ENCODE assay signal across 21 cellular contexts in the genomic region with DNA sequence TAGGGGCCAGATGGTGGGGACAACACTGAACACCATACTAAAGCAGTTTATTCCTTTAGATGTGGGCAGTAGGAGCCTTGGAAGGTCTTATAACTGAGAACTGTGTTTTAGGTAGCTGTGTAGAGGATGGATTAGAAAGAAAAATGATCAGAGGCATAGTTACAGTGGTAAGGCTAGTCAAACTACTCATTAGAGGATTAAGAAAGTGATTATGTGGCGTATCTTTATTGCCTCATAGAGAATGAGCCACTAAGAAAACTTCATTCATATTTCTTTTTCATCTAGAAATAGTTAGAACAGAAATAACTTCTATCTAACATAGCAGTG.
DNase-seq lines count a peak whose midpoint lies in the region; ATAC-seq and TF ChIP-seq lines count a peak whose summit lies in the region.
"Had no signal": no experiment of that assay in that cellular context is flagged by ENCODE, and none has a peak within 500 bp of the region (broad histone marks: within the 10 kb centered on the region; RNA-seq: fewer than 3 reads in every experiment).

No MANE protein-coding gene starts in this region.

- no peak overlapping the region for H4K12ac ChIP-seq in trophoblast cell (ENCODE audit: low read depth, low read length)

- H3K18ac ChIP-seq in trophoblast cell (ENCODE audit: low read length): no peak overlapping the region

- H3K79me1 ChIP-seq in trophoblast cell (ENCODE audit: low read length): no peaks in the 10 kb centered on the region

- H4K8ac ChIP-seq in trophoblast cell (ENCODE audit: low read depth, low read length): no peak overlapping the region

- H3K4ac ChIP-seq in trophoblast cell (ENCODE audit: low read depth, low read length): peak overlapping the region; percentile 16

- no peak overlapping the region for H2BK12ac ChIP-seq in trophoblast cell (ENCODE audit: low read length)

- H3K4me1 ChIP-seq in heart left ventricle: peaks cover 0 to 29% (median 9%) of the 10 kb centered on the region in 12 donors
- H3K4me1 ChIP-seq in right cardiac atrium (ENCODE audit: control insufficient read depth, insufficient read depth, low read length): peaks cover 13% of the 10 kb centered on the region
- peaks cover 5 to 11% of the 10 kb centered on the region in 2 experiments for H3K4me1 ChIP-seq in trophoblast cell (ENCODE audit: control insufficient read depth in 1 of 2, insufficient read depth in 2 of 2, low read length in 2 of 2)
- peaks cover 28% of the 10 kb centered on the region for H3K4me1 ChIP-seq in vagina

- intact Hi-C loops in left ventricle myocardium superior (cut with micrococcal nuclease): no loop called here
- intact Hi-C loops in heart left ventricle (cut with DNase I): no loop called here
- intact Hi-C loops in right cardiac atrium (cut with DNase I): no loop called here
- intact Hi-C loops in vagina (cut with DNase I): no loop called here

- H3K27ac ChIP-seq in heart left ventricle (peak overlapping the region in 5 of 12 donors; percentile 17 to 73 (median 52)), right cardiac atrium (ENCODE audit: low read length) (peak overlapping the region; percentile 63), trophoblast cell (ENCODE audit: low read depth, low read length) (no peak overlapping the region), vagina (peak overlapping the region; percentile 72)
- H3K27ac ChIP-seq: ascending aorta, upper lobe of right lung had no signal

- H3K36me3 ChIP-seq in heart left ventricle (no peaks in the 10 kb centered on the region), trophoblast cell (ENCODE audit: control insufficient read depth in 1 of 2, insufficient read depth in 2 of 2, low read length in 2 of 2) (peaks cover 0 to 9% of the 10 kb centered on the region in 2 experiments), vagina (no peaks in the 10 kb centered on the region)
- H3K36me3 ChIP-seq: ascending aorta, esophagus muscularis mucosa, upper lobe of right lung had no signal

- no peak overlapping the region for H2BK120ac ChIP-seq in trophoblast cell (ENCODE audit: insufficient read depth, low read length, poor library complexity)

- H3K9me3 ChIP-seq in heart left ventricle (no peaks in the 10 kb centered on the region), right cardiac atrium (ENCODE audit: control insufficient read depth, low read length) (no peaks in the 10 kb centered on the region), trophoblast cell (ENCODE audit: insufficient read depth, low read depth, low read length) (no peaks in the 10 kb centered on the region), vagina (no peaks in the 10 kb centered on the region)
- H3K9me3 ChIP-seq: ascending aorta, esophagus muscularis mucosa, upper lobe of right lung had no signal

- H2BK5ac ChIP-seq in trophoblast cell (ENCODE audit: low read depth, low read length, poor library complexity): no peak overlapping the region

- no peak overlapping the region for H4K91ac ChIP-seq in trophoblast cell (ENCODE audit: low read depth, low read length)

- H2AK5ac ChIP-seq in trophoblast cell (ENCODE audit: low read length): no peak overlapping the region

- ATAC-seq in left ventricle myocardium superior: peak; percentile 4
- ATAC-seq in heart left ventricle: no peak
- no peak for ATAC-seq in right cardiac atrium
- no peak for ATAC-seq in HG02938 (IDR thresholded peaks at IDR 0.05; ENCODE audit: unreplicated experiment)
- ATAC-seq: GM12878, Panc1 had no signal

- H3K27me3 ChIP-seq in heart left ventricle (no peaks in the 10 kb centered on the region), right cardiac atrium (ENCODE audit: control insufficient read depth, insufficient read depth) (no peaks in the 10 kb centered on the region), trophoblast cell (ENCODE audit: insufficient read depth, low read length) (no peaks in the 10 kb centered on the region), vagina (no peaks in the 10 kb centered on the region)
- H3K27me3 ChIP-seq: ascending aorta, esophagus muscularis mucosa, upper lobe of right lung had no signal

- H3K23ac ChIP-seq in trophoblast cell (ENCODE audit: low read length): no peak overlapping the region

- H3K4me2 ChIP-seq in trophoblast cell (ENCODE audit: low read length): no peak overlapping the region

- no peak overlapping the region for H3K4me3 ChIP-seq in heart left ventricle
- no peak overlapping the region for H3K4me3 ChIP-seq in right cardiac atrium (ENCODE audit: low read length)
- H3K4me3 ChIP-seq in trophoblast cell (ENCODE audit: low read depth, low read length): no peak overlapping the region
- H3K4me3 ChIP-seq in vagina: no peak overlapping the region
- H3K4me3 ChIP-seq: ascending aorta, esophagus muscularis mucosa, GM12878, upper lobe of right lung had no signal

- no peak overlapping the region for H2AFZ ChIP-seq in trophoblast cell (ENCODE audit: insufficient read depth, low read length, poor library complexity)

- 0 to 71% (median 20%) methylated on average over 1 of the region's 1 CpG for WGBS in heart left ventricle, 4 donors
- WGBS in right cardiac atrium: 36% methylated on average over 1 of the region's 1 CpG
- WGBS in trophoblast cell (ENCODE audit: extremely low coverage, insufficient coverage, insufficient read length): no CpG with 5 or more reads among the region's 1 CpG

- H3K79me2 ChIP-seq in trophoblast cell (ENCODE audit: control insufficient read depth, insufficient read depth, low read length, poor library complexity): peaks cover 12% of the 10 kb centered on the region

- no peak overlapping the region for H3K14ac ChIP-seq in trophoblast cell (ENCODE audit: low read length)

- no peak for TF ChIP-seq POLR2A in heart left ventricle (IDR thresholded peaks at IDR 0.05)
- no peak for TF ChIP-seq POLR2A in vagina (IDR thresholded peaks at IDR 0.05)

- TF ChIP-seq CTCF in heart left ventricle (IDR thresholded peaks at IDR 0.05) (no peak), vagina (IDR thresholded peaks at IDR 0.05) (no peak)

- DNase-seq in left ventricle myocardium superior (no peak), heart left ventricle (no peak), right cardiac atrium (no peak), trophoblast cell (no peak), vagina (ENCODE audit: extremely low spot score in 2 of 2) (no peak), SK-N-DZ (ENCODE audit: low spot score) (no peak), mesenteric fat pad (ENCODE audit: low spot score) (no peak)
- DNase-seq: activated gamma-delta T cell; CD4-positive, alpha-beta memory T cell; EL; hippocampal formation; naive B cell; NCI-H2081 treated with DMSO at 0.1 percent for 48 hours; NCI-H526 treated with DMSO at 0.1 percent for 48 hours; stimulated activated CD4-positive, alpha-beta T cell treated with anti-CD3 and anti-CD28 coated beads, Interleukin-2, amount 100 ng/mL, for 48 hours; upper lobe of right lung had no signal

- no peak overlapping the region for H3K9ac ChIP-seq in trophoblast cell (ENCODE audit: low read length)
